8 cellular contexts compared by ENCODE assay signal in genomic region chr9:129412176-129412813, GRCh38.
A peak's percentile ranks its signal among the peaks of the same experiment; 100 is the strongest.
DNase-seq lines count a peak whose midpoint lies in the region; ATAC-seq and TF ChIP-seq lines count a peak whose summit lies in the region.
"Not testable (repeated sequence)": the region's sequence is repeated elsewhere in the genome, so short reads cannot be mapped to it uniquely, and the experiment has no call there.

No MANE protein-coding gene starts in this region.

- TF ChIP-seq EP300 in SK-N-SH (IDR thresholded peaks at IDR 0.05; ENCODE audit: borderline replicate concordance in 1 of 2, low read depth in 1 of 2, low read length in 1 of 2) = not testable (repeated sequence)

- not testable (repeated sequence) for ATAC-seq in naive B cell (ENCODE audit: low read depth in 2 of 2)

- peak overlapping the region; percentile 70 for H3K4me3 Mint-ChIP-seq in activated naive CD4-positive, alpha-beta T cell treated with anti-CD3 and anti-CD28 coated beads for 36 hours
- peak overlapping the region; percentile 79 to 92 (median 88) for H3K4me3 Mint-ChIP-seq in naive B cell

- TF ChIP-seq POLR2A in uterus (IDR thresholded peaks at IDR 0.05) = not testable (repeated sequence)

- H4K20me1 ChIP-seq in SK-N-SH (ENCODE audit: insufficient read depth) = not testable (repeated sequence)

- H3K9me2 ChIP-seq in SK-N-SH = not testable (repeated sequence)

- H3K4me2 ChIP-seq in SK-N-SH = peak overlapping the region; percentile 82; the same call in 1 of the 2 replicates

- not testable (repeated sequence) for H3K9me3 ChIP-seq in HEK293 (ENCODE audit: control insufficient read depth, insufficient read depth, low read depth, low read length); SK-N-SH; left ventricle myocardium inferior (replicated peaks); skeletal muscle tissue (ENCODE audit: control insufficient read depth in 3 of 3, low read length in 3 of 3); uterus

- not testable (repeated sequence) for TF ChIP-seq RAD21 in SK-N-SH (IDR thresholded peaks at IDR 0.05; ENCODE audit: low read length)

- not testable (repeated sequence) for TF ChIP-seq CTCF in HEK293 (tag by site-specific recombination; IDR thresholded peaks at IDR 0.05); SK-N-SH (IDR thresholded peaks at IDR 0.05); coronary artery (IDR thresholded peaks at IDR 0.05); left ventricle myocardium inferior (IDR thresholded peaks at IDR 0.05; ENCODE audit: borderline replicate concordance); uterus (IDR thresholded peaks at IDR 0.05)

- WGBS in SK-N-SH (ENCODE audit: low lambda C conversion rate) = 92% methylated on average over 11 of the region's 11 CpGs

- H3K4me1 ChIP-seq in HEK293 (ENCODE audit: control insufficient read depth, insufficient read depth, low read length) = not testable (repeated sequence)
- H3K4me1 ChIP-seq in SK-N-SH (ENCODE audit: control insufficient read depth in 1 of 2, insufficient read depth in 2 of 2, low read depth in 1 of 2, low read length in 1 of 2) (peaks cover 21 to 65% of the 10 kb centered on the region in 2 experiments; a peak in 3 of 4 replicates), left ventricle myocardium inferior (peaks cover 43% of the 10 kb centered on the region), skeletal muscle tissue (ENCODE audit: control insufficient read depth in 3 of 3, insufficient read depth in 3 of 3, low read length in 3 of 3) (peaks cover 27 to 42% (median 42%) of the 10 kb centered on the region in 3 donors), uterus (peaks cover 5 to 16% of the 10 kb centered on the region in 2 donors)

- peak overlapping the region; percentile 98 for H3K9ac ChIP-seq in SK-N-SH
- peak overlapping the region; percentile 76 to 81 (median 80) for H3K9ac ChIP-seq in skeletal muscle tissue (ENCODE audit: low read depth in 1 of 3, low read length in 3 of 3)

- not testable (repeated sequence) for H3K36me3 Mint-ChIP-seq in activated naive CD4-positive, alpha-beta T cell treated with anti-CD3 and anti-CD28 coated beads for 36 hours (ENCODE audit: low read depth); naive B cell

- not testable (repeated sequence) for H3K79me2 ChIP-seq in SK-N-SH (ENCODE audit: insufficient read depth)

- H3K27me3 ChIP-seq in SK-N-SH (ENCODE audit: insufficient read depth); left ventricle myocardium inferior (ENCODE audit: low read depth); skeletal muscle tissue (ENCODE audit: control insufficient read depth in 3 of 3, insufficient read depth in 3 of 3, low read length in 3 of 3); uterus: not testable (repeated sequence)

- H3F3A ChIP-seq in SK-N-SH (replicated peaks; ENCODE audit: insufficient read depth) = not testable (repeated sequence)

- peaks cover 14% of the 10 kb centered on the region for H3K4me1 Mint-ChIP-seq in activated naive CD4-positive, alpha-beta T cell treated with anti-CD3 and anti-CD28 coated beads for 36 hours (ENCODE audit: low read depth)
- peaks cover 16 to 36% (median 35%) of the 10 kb centered on the region in 3 donors for H3K4me1 Mint-ChIP-seq in naive B cell

- H3K9me3 Mint-ChIP-seq in activated naive CD4-positive, alpha-beta T cell treated with anti-CD3 and anti-CD28 coated beads for 36 hours; naive B cell: not testable (repeated sequence)

- H3K36me3 ChIP-seq in HEK293 (ENCODE audit: control insufficient read depth in 2 of 2, insufficient read depth in 1 of 2, low read length in 2 of 2); SK-N-SH (replicated peaks in 1 of 2; ENCODE audit: control insufficient read depth in 1 of 2, insufficient read depth in 2 of 2, low read length in 1 of 2); left ventricle myocardium inferior; skeletal muscle tissue (ENCODE audit: control insufficient read depth in 3 of 3, insufficient read depth in 3 of 3, low read length in 3 of 3); uterus: not testable (repeated sequence)

- H3K27ac ChIP-seq in HEK293 (ENCODE audit: extremely low read depth, low read depth, low read length) (peak overlapping the region; percentile 81), SK-N-SH (ENCODE audit: low read depth in 2 of 2, low read length in 1 of 2) (peak overlapping the region; percentile 97 to 99), coronary artery (peak overlapping the region; percentile 94 to 97), left ventricle myocardium inferior (replicated peaks) (peak overlapping the region; percentile 100), skeletal muscle tissue (ENCODE audit: low read depth, low read length) (peak overlapping the region; percentile 97), uterus (peak overlapping the region; percentile 99)

- POLR2A ChIA-PET in HEK293 (lab: Yijun Ruan, JAX) (interaction anchor here (1.0 kb wide), 1 partner anchor 235 kb away, joined by 3 read pairs; no protein-coding TSS in a partner anchor), SK-N-SH (lab: Yijun Ruan, JAX) (interaction anchor here (0.8 to 1.6 kb wide), 4 partner anchors 47 to 234 kb away, joined by 3 to 4 read pairs (median 3); partner anchors contain the start of gene IER5L)

- DNase-seq in SK-N-SH; activated naive CD4-positive, alpha-beta T cell treated with anti-CD3 and anti-CD28 coated beads for 36 hours; coronary artery (ENCODE audit: low spot score); left ventricle myocardium inferior; naive B cell; uterus: not testable (repeated sequence)

- H3K4me3 ChIP-seq in HEK293 (ENCODE audit: low read depth, low read length); SK-N-SH (ENCODE audit: low read depth in 2 of 2, low read length in 1 of 2): not testable (repeated sequence)
- peak overlapping the region; percentile 73 for H3K4me3 ChIP-seq in coronary artery
- H3K4me3 ChIP-seq in left ventricle myocardium inferior = peak overlapping the region; percentile 74
- H3K4me3 ChIP-seq in skeletal muscle tissue (ENCODE audit: low read length in 3 of 3) = peak overlapping the region in 1 of 3 donors; percentile 48
- peak overlapping the region in 1 of 2 donors; percentile 53 for H3K4me3 ChIP-seq in uterus

- CTCF ChIA-PET in HEK293 (lab: Yijun Ruan, JAX) = interaction anchor here (0.6 kb wide), 1 partner anchor 43 kb away, joined by 3 read pairs; no protein-coding TSS in a partner anchor
- CTCF ChIA-PET in SK-N-SH (lab: Yijun Ruan, JAX) = interaction anchor here (0.6 to 1.4 kb wide), 3 partner anchors 85 to 238 kb away, joined by 3 read pairs; no protein-coding TSS in a partner anchor
- CTCF ChIA-PET in activated naive CD4-positive, alpha-beta T cell treated with anti-CD3 and anti-CD28 coated beads for 36 hours (lab: Charles Lee) = interaction anchor here (0.7 kb wide), 1 partner anchor 269 kb away, joined by 3 read pairs; no protein-coding TSS in a partner anchor

- peak overlapping the region; percentile 74; the same call in 1 of the 2 replicates for H2AFZ ChIP-seq in SK-N-SH (ENCODE audit: low read depth)

- peak overlapping the region; percentile 94 for H3K27ac Mint-ChIP-seq in activated naive CD4-positive, alpha-beta T cell treated with anti-CD3 and anti-CD28 coated beads for 36 hours
- peak overlapping the region; percentile 99 to 100 (median 99) for H3K27ac Mint-ChIP-seq in naive B cell

- H3K27me3 Mint-ChIP-seq in activated naive CD4-positive, alpha-beta T cell treated with anti-CD3 and anti-CD28 coated beads for 36 hours (ENCODE audit: low read depth) = not testable (repeated sequence)
- peaks cover 5 to 12% (median 10%) of the 10 kb centered on the region in 3 donors for H3K27me3 Mint-ChIP-seq in naive B cell

- intact Hi-C loops in activated naive CD4-positive, alpha-beta T cell treated with anti-CD3 and anti-CD28 coated beads for 36 hours (cut with micrococcal nuclease) = loop anchor here (5.0 kb wide), 1 partner anchor 410 kb away; the partner anchor contains the start of gene TOR1A
- intact Hi-C loops in left ventricle myocardium inferior (cut with micrococcal nuclease) = not testable (repeated sequence)
- intact Hi-C loops in uterus (cut with DNase I; ENCODE audit: low total_unique reads) = loop anchor here (5.0 to 10.0 kb wide), 2 partner anchors 50 to 237 kb away; partner anchors contain the start of gene IER5L

TF ChIP-seq in HEK293, 187 proteins besides CTCF, POLR2A, EP300 and RAD21:
- peak; percentile 90 for TF ChIP-seq ZNF121 (tag by site-specific recombination; IDR thresholded peaks at IDR 0.05)
